11 cellular contexts compared by ENCODE assay signal in the genomic region with DNA sequence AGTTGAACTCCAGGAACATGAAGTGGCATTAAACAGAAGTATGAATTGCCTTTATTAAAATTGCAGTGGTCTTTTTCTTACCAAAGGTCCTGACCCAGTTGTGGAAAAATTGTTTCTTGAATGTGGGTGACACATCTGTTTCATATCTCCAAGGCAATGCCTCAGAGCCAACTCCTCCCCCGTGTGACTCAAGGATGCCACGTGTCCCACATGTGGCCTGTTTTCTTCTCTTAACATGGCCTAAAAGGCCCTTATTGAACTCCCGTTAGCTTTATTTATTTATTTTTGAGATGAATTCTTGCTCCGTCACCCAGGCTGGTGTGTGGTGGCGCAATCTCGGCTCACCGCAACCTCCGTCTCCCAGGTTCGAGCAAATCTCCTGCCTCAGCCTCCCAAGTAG.
DNase-seq lines count a peak whose midpoint lies in the region; ATAC-seq and TF ChIP-seq lines count a peak whose summit lies in the region.
"Had no signal": no experiment of that assay in that cellular context is flagged by ENCODE, and none has a peak within 500 bp of the region (broad histone marks: within the 10 kb centered on the region; RNA-seq: fewer than 3 reads in every experiment).

No MANE protein-coding gene starts in this region.

- H3K36me3 Mint-ChIP-seq in activated CD4-positive, alpha-beta T cell treated with anti-CD3 and anti-CD28 coated beads, Interleukin-2, amount 10 ng/mL, durations not matched to agents 7 days and 5 days (ENCODE audit: low read depth) = no peaks in the 10 kb centered on the region

- peak; percentile 60 for DNase-seq in activated CD4-positive, alpha-beta T cell treated with anti-CD3 and anti-CD28 coated beads for 48 hours
- no peak for DNase-seq in activated CD4-positive, alpha-beta T cell treated with anti-CD3 and anti-CD28 coated beads, Interleukin-2, amount 10 ng/mL, durations not matched to agents 7 days and 5 days
- DNase-seq in RPMI7951 (ENCODE audit: low read depth) (peak; percentile 65), foreskin fibroblast (peak; percentile 90 to 96), prostate gland (ENCODE audit: low spot score) (no peak), iPS-NIHi11 (ENCODE audit: low spot score) (no peak)
- DNase-seq in stimulated activated CD4-positive, alpha-beta T cell treated with anti-CD3 and anti-CD28 coated beads, Interleukin-4, amount 100 ng/mL, for 48 hours (ENCODE audit: low read depth in 2 of 2) = peak; percentile 21 to 31

- H3K4me1 Mint-ChIP-seq in activated CD4-positive, alpha-beta T cell treated with anti-CD3 and anti-CD28 coated beads, Interleukin-2, amount 10 ng/mL, durations not matched to agents 7 days and 5 days = peaks cover 10% of the 10 kb centered on the region
- H3K4me1 Mint-ChIP-seq: nephron had no signal

- H3K4me1 ChIP-seq in prostate gland (replicated peaks) = no peaks in the 10 kb centered on the region

- no peaks in the 10 kb centered on the region for H3K9me3 Mint-ChIP-seq in activated CD4-positive, alpha-beta T cell treated with anti-CD3 and anti-CD28 coated beads, Interleukin-2, amount 10 ng/mL, durations not matched to agents 7 days and 5 days
- H3K9me3 Mint-ChIP-seq: activated T-helper 2 cell treated with anti-CD3 and anti-CD28 coated beads, Interferon-gamma antibody, Interleukin-2, Interleukin-4, amounts not matched to agents 10 μg/mL and 5 μg/mL and 100 μg/mL, durations not matched to agents 14 hours and 24 hours and 36 hours; nephron had no signal

- peaks cover 2% of the 10 kb centered on the region for H3K27me3 ChIP-seq in prostate gland (replicated peaks; ENCODE audit: insufficient read depth)

- CTCF ChIA-PET in activated CD4-positive, alpha-beta T cell treated with anti-CD3 and anti-CD28 coated beads, Interleukin-2, amount 10 ng/mL, durations not matched to agents 7 days and 5 days (lab: Charles Lee) = no interaction called here

- H3K4me3 ChIP-seq in foreskin fibroblast (ENCODE audit: low read depth in 1 of 2, low read length in 2 of 2) (no peak overlapping the region), prostate gland (no peak overlapping the region)
- H3K4me3 ChIP-seq: thoracic aorta had no signal

- H3K9me3 ChIP-seq in prostate gland = no peaks in the 10 kb centered on the region
- H3K9me3 ChIP-seq: thoracic aorta had no signal

- intact Hi-C loops in prostate gland (cut with DNase I) = no loop called here

- ATAC-seq in HG03196 (IDR thresholded peaks at IDR 0.05; ENCODE audit: unreplicated experiment) = no peak

- peaks cover 9% of the 10 kb centered on the region for H3K27me3 Mint-ChIP-seq in activated CD4-positive, alpha-beta T cell treated with anti-CD3 and anti-CD28 coated beads, Interleukin-2, amount 10 ng/mL, durations not matched to agents 7 days and 5 days

- H3K27ac ChIP-seq in prostate gland = no peak overlapping the region
- H3K27ac ChIP-seq: thoracic aorta had no signal

- no peak for TF ChIP-seq CTCF in foreskin fibroblast (IDR thresholded peaks at IDR 0.05; ENCODE audit: low read depth, low read length)
- no peak for TF ChIP-seq CTCF in prostate gland (IDR thresholded peaks at IDR 0.05)

- no peak overlapping the region for H3K4me3 Mint-ChIP-seq in activated CD4-positive, alpha-beta T cell treated with anti-CD3 and anti-CD28 coated beads, Interleukin-2, amount 10 ng/mL, durations not matched to agents 7 days and 5 days
- H3K4me3 Mint-ChIP-seq: nephron had no signal

- WGBS in prostate gland = 93% methylated on average over 9 of the region's 9 CpGs

- H3K36me3 ChIP-seq in prostate gland = no peaks in the 10 kb centered on the region
- H3K36me3 ChIP-seq: thoracic aorta had no signal

- POLR2A ChIA-PET in activated CD4-positive, alpha-beta T cell treated with anti-CD3 and anti-CD28 coated beads, Interleukin-2, amount 10 ng/mL, durations not matched to agents 7 days and 5 days (lab: Charles Lee) = no interaction called here

- no peak overlapping the region for H3K27ac Mint-ChIP-seq in activated CD4-positive, alpha-beta T cell treated with anti-CD3 and anti-CD28 coated beads, Interleukin-2, amount 10 ng/mL, durations not matched to agents 7 days and 5 days
- H3K27ac Mint-ChIP-seq: activated T-helper 2 cell treated with anti-CD3 and anti-CD28 coated beads, Interferon-gamma antibody, Interleukin-2, Interleukin-4, amounts not matched to agents 10 μg/mL and 5 μg/mL and 100 μg/mL, durations not matched to agents 14 hours and 24 hours and 36 hours; nephron had no signal

- no peak for TF ChIP-seq POLR2A in prostate gland (IDR thresholded peaks at IDR 0.05)

Comparison
In these comparisons a context has a peak if more than half of its experiments do, and no peak if none do; other contexts are left out.
1. DNase-seq: peak in activated CD4-positive, alpha-beta T cell treated with anti-CD3 and anti-CD28 coated beads for 48 hours (single experiment), RPMI7951 (single experiment), foreskin fibroblast (2 of 2) and stimulated activated CD4-positive, alpha-beta T cell treated with anti-CD3 and anti-CD28 coated beads, Interleukin-4, amount 100 ng/mL, for 48 hours (2 of 2); none in activated CD4-positive, alpha-beta T cell treated with anti-CD3 and anti-CD28 coated beads, Interleukin-2, amount 10 ng/mL, durations not matched to agents 7 days and 5 days (single experiment), prostate gland (single experiment) and iPS-NIHi11 (single experiment).